ENCODE assay signal across 13 cellular contexts in the genomic region with DNA sequence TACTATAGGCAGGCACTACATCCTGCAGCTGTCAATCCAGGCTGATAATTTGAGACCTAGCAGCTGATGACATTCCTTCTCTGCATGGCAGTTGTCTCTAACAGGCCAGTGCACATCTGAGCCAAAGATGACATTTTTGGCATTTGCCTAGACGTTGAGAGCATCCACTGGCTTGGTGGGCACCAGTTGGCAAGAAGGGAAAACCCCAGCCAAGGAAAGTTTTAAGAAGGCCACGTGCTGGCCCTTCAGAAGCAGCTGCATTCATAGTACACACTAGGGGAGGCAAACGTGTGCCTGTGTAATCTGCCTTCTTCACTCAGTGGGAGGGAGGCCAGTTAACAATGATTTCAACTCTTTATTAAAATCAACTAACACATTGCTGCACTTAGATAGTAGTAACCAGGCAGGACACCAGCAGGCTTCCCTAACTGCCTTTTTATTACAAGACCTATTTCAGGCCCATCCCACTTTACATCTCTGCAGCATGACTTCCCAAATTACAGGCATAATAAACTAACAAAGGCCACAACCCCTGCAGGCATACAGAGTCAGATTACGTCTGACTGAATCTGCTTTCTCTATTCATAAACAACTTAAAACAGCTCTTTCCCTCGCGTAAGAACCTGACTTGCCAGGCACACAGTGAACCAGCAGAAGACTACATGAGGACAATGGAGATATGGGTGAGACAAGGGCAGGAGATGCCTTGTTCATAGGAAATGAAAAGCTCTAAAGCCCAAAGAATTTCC.
DNase-seq lines count a peak whose midpoint lies in the region; ATAC-seq, FAIRE-seq and TF ChIP-seq lines count a peak whose summit lies in the region.
"Had no signal": no experiment of that assay in that cellular context is flagged by ENCODE, and none has a peak within 500 bp of the region (broad histone marks: within the 10 kb centered on the region; RNA-seq: fewer than 3 reads in every experiment).

No MANE protein-coding gene starts in this region.

- DNase-seq in EL = peak; percentile 39
- DNase-seq in NCI-H446 treated with DMSO at 0.1 percent for 48 hours (lab: John Stamatoyannopoulos, UW) = peak; percentile 55
- no peak for DNase-seq in esophagus squamous epithelium (lab: John Stamatoyannopoulos, UW)
- no peak for DNase-seq in osteoblast (ENCODE audit: insufficient read length, low spot score, missing footprints)
- no peak for DNase-seq in D721Med (ENCODE audit: insufficient read length, low spot score)
- DNase-seq in kidney tubule cell (ENCODE audit: low spot score) = no peak
- DNase-seq: GDM1; lower lobe of right lung; NCI-H524; stimulated activated naive CD4-positive, alpha-beta T cell had no signal

- no peak overlapping the region for H3K4me2 ChIP-seq in osteoblast (ENCODE audit: insufficient read depth, low read length)

- 5 to 18% methylated on average over 4 to 6 of the region's 6 CpGs for whole genome bisulfite sequencing in esophagus squamous epithelium, 2 donors

- no peak for TF ChIP-seq CTCF in esophagus squamous epithelium (IDR thresholded peaks at IDR 0.05)
- no peak for TF ChIP-seq CTCF in osteoblast (IDR thresholded peaks at IDR 0.05; ENCODE audit: extremely low read depth, low read depth, low read length)
- no peak for TF ChIP-seq CTCF in D721Med (IDR thresholded peaks at IDR 0.05; ENCODE audit: insufficient read depth, missing control alignments)

- H3K27ac ChIP-seq in esophagus squamous epithelium (peak overlapping the region; percentile 10 to 73 (median 68)), osteoblast (ENCODE audit: low read depth, low read length) (no peak overlapping the region)
- H3K27ac ChIP-seq: lower lobe of right lung had no signal

- no peaks in the 10 kb centered on the region for H3K9me3 ChIP-seq in esophagus squamous epithelium
- no peaks in the 10 kb centered on the region for H3K9me3 ChIP-seq in osteoblast (ENCODE audit: low read depth, low read length)
- H3K9me3 ChIP-seq: lower lobe of right lung had no signal

- ATAC-seq in GM19023 (IDR thresholded peaks at IDR 0.05; ENCODE audit: unreplicated experiment) (no peak), HG03521 (IDR thresholded peaks at IDR 0.05; ENCODE audit: unreplicated experiment) (no peak)
- ATAC-seq: activated T-helper 17 cell treated with anti-CD3 and anti-CD28 coated beads, Interleukin-2, amount 50 U/mL, for 72 hours had no signal

- H3K27me3 ChIP-seq in esophagus squamous epithelium (no peaks in the 10 kb centered on the region), osteoblast (ENCODE audit: insufficient read depth, low read length) (no peaks in the 10 kb centered on the region)

- FAIRE-seq in D721Med (lab: Jason Lieb, UNC) = no peak

- H3K4me1 ChIP-seq in esophagus squamous epithelium (peaks cover 6 to 19% (median 8%) of the 10 kb centered on the region in 3 donors), osteoblast (ENCODE audit: insufficient read depth, low read length) (no peaks in the 10 kb centered on the region)

- H3K36me3 ChIP-seq in esophagus squamous epithelium = no peaks in the 10 kb centered on the region
- no peaks in the 10 kb centered on the region for H3K36me3 ChIP-seq in osteoblast (ENCODE audit: insufficient read depth, low read length)
- H3K36me3 ChIP-seq: lower lobe of right lung had no signal

- intact Hi-C loops in esophagus squamous epithelium (cut with DNase I) = no loop called here

- peak overlapping the region; percentile 53 for H2AFZ ChIP-seq in osteoblast (ENCODE audit: low read length)

- H3K4me3 ChIP-seq in esophagus squamous epithelium (peak overlapping the region in 2 of 4 donors; percentile 1 to 5), osteoblast (ENCODE audit: insufficient read depth, low read length) (no peak overlapping the region)
- H3K4me3 ChIP-seq: lower lobe of right lung had no signal

- no peaks in the 10 kb centered on the region for H3K79me2 ChIP-seq in osteoblast (ENCODE audit: insufficient read depth, low read length)

- TF ChIP-seq POLR2A in esophagus squamous epithelium (IDR thresholded peaks at IDR 0.05) = no peak

- H4K20me1 ChIP-seq in osteoblast (ENCODE audit: insufficient read depth, low read length) = no peaks in the 10 kb centered on the region

Comparison
In these comparisons a context has a peak if more than half of its experiments do, and no peak if none do; other contexts are left out.
1. DNase-seq: peak in EL (single experiment) and NCI-H446 treated with DMSO at 0.1 percent for 48 hours (single experiment); none in esophagus squamous epithelium (single experiment), osteoblast (single experiment), D721Med (single experiment) and kidney tubule cell (single experiment).